In genomic region chrX:146907391-146908240, GRCh38 we compare ENCODE assay signal across 30 cellular contexts.
DNase-seq lines count a peak whose midpoint lies in the region; ATAC-seq and TF ChIP-seq lines count a peak whose summit lies in the region.
"Had no signal": no experiment of that assay in that cellular context is flagged by ENCODE, and none has a peak within 500 bp of the region (broad histone marks: within the 10 kb centered on the region; RNA-seq: fewer than 3 reads in every experiment).

No MANE protein-coding gene starts in this region.

- H3K79me2 ChIP-seq in smooth muscle cell (ENCODE audit: low read depth) = no peaks in the 10 kb centered on the region
- H3K79me2 ChIP-seq: hepatocyte had no signal

- 59% methylated on average over 8 of the region's 8 CpGs for WGBS in smooth muscle cell (ENCODE audit: low lambda C conversion rate)

- no peak overlapping the region for H3K4me3 Mint-ChIP-seq in activated T-helper 17 cell treated with anti-CD3 and anti-CD28 coated beads, Interleukin-2, amount 50 U/mL, for 72 hours
- H3K4me3 Mint-ChIP-seq: naive thymus-derived CD8-positive, alpha-beta T cell had no signal

- no peaks in the 10 kb centered on the region for H3K27me3 Mint-ChIP-seq in activated T-helper 17 cell treated with anti-CD3 and anti-CD28 coated beads, Interleukin-2, amount 50 U/mL, for 72 hours
- H3K27me3 Mint-ChIP-seq: naive thymus-derived CD8-positive, alpha-beta T cell had no signal

- H3K4me1 Mint-ChIP-seq in activated T-helper 17 cell treated with anti-CD3 and anti-CD28 coated beads, Interleukin-2, amount 50 U/mL, for 72 hours = no peaks in the 10 kb centered on the region
- H3K4me1 Mint-ChIP-seq: naive thymus-derived CD8-positive, alpha-beta T cell had no signal

- H4K20me1 ChIP-seq in smooth muscle cell (ENCODE audit: low read depth) = no peaks in the 10 kb centered on the region

- H3K27me3 ChIP-seq in adipocyte (replicated peaks; ENCODE audit: control insufficient read depth, insufficient read depth, low read length) (no peaks in the 10 kb centered on the region), smooth muscle cell (ENCODE audit: low read depth) (no peaks in the 10 kb centered on the region)
- H3K27me3 ChIP-seq: foreskin keratinocyte, hepatocyte, transverse colon had no signal

- H3K36me3 Mint-ChIP-seq in activated T-helper 17 cell treated with anti-CD3 and anti-CD28 coated beads, Interleukin-2, amount 50 U/mL, for 72 hours (ENCODE audit: low read depth) = no peaks in the 10 kb centered on the region
- H3K36me3 Mint-ChIP-seq: naive thymus-derived CD8-positive, alpha-beta T cell had no signal

- peak; percentile 56 for DNase-seq in HT1080 (ENCODE audit: low read depth)
- DNase-seq in adipocyte (ENCODE audit: low read depth) = peak; percentile 8
- DNase-seq in foreskin melanocyte = peak; percentile 62
- DNase-seq in smooth muscle cell (lab: John Stamatoyannopoulos, UW; ENCODE audit: unreplicated experiment) = no peak
- no peak for DNase-seq in NCI-H187 (lab: John Stamatoyannopoulos, UW)
- DNase-seq: activated CD4-positive, alpha-beta T cell treated with anti-CD3 and anti-CD28 coated beads for 48 hours; activated gamma-delta T cell treated with Interleukin-2 at 50 U/mL for 16 hours; activated T-cell treated with anti-CD3 and anti-CD28 coated beads, Interleukin-2, amount 50 U/mL, for 1 hour; Caco-2; effector memory CD4-positive, alpha-beta T cell; erythroblast; GF-D8; left ventricle myocardium inferior; midbrain; naive thymus-derived CD8-positive, alpha-beta T cell; NCI-H1105 treated with DMSO at 0.1 percent for 48 hours; NCI-H2029 treated with DMSO at 0.1 percent for 48 hours; NCI-H226; NCI-H774; stimulated activated CD8-positive, alpha-beta memory T cell treated with anti-CD3 and anti-CD28 coated beads, Interleukin-4, amount 100 ng/mL, for 48 hours; T-helper 9 cell; transverse colon; WERI-Rb-1 had no signal

- H3K27ac ChIP-seq in smooth muscle cell (ENCODE audit: low read depth) = peak overlapping the region; percentile 70
- H3K27ac ChIP-seq: C4-2B, foreskin keratinocyte, hepatocyte, left ventricle myocardium inferior, transverse colon, WERI-Rb-1 had no signal

- H3K27ac Mint-ChIP-seq in activated T-helper 17 cell treated with anti-CD3 and anti-CD28 coated beads, Interleukin-2, amount 50 U/mL, for 72 hours = no peak overlapping the region
- H3K27ac Mint-ChIP-seq: naive thymus-derived CD8-positive, alpha-beta T cell had no signal

- no peak for ATAC-seq in HG03045 (IDR thresholded peaks at IDR 0.05; ENCODE audit: unreplicated experiment)
- ATAC-seq in activated T-helper 17 cell treated with anti-CD3 and anti-CD28 coated beads, Interleukin-2, amount 50 U/mL, for 72 hours (replicated peaks) = no peak
- ATAC-seq: foreskin keratinocyte; naive thymus-derived CD8-positive, alpha-beta T cell had no signal

- no peaks in the 10 kb centered on the region for H3K9me3 Mint-ChIP-seq in activated T-helper 17 cell treated with anti-CD3 and anti-CD28 coated beads, Interleukin-2, amount 50 U/mL, for 72 hours

- H3F3A ChIP-seq in smooth muscle cell (ENCODE audit: low read depth) = no peaks in the 10 kb centered on the region

- TF ChIP-seq CTCF in smooth muscle cell (IDR thresholded peaks at IDR 0.05; ENCODE audit: borderline replicate concordance, insufficient read depth, poor library complexity, severe bottlenecking) = no peak

- H3K4me1 ChIP-seq in adipocyte (ENCODE audit: control insufficient read depth, insufficient read depth, low read length) = no peaks in the 10 kb centered on the region
- H3K4me1 ChIP-seq in smooth muscle cell (ENCODE audit: low read depth) = no peaks in the 10 kb centered on the region
- H3K4me1 ChIP-seq: Caco-2, foreskin keratinocyte, HAP-1, left ventricle myocardium inferior, transverse colon had no signal

- peaks cover 11% of the 10 kb centered on the region for H3K9me3 ChIP-seq in adipocyte (ENCODE audit: control insufficient read depth, low read length)
- no peaks in the 10 kb centered on the region for H3K9me3 ChIP-seq in smooth muscle cell (replicated peaks; ENCODE audit: low read depth)
- H3K9me3 ChIP-seq: Caco-2, HAP-1, left ventricle myocardium inferior, transverse colon had no signal

- no peak overlapping the region for H2AFZ ChIP-seq in smooth muscle cell (ENCODE audit: low read depth)
- H2AFZ ChIP-seq: hepatocyte had no signal

- no peak overlapping the region for H3K4me3 ChIP-seq in adipocyte (ENCODE audit: low read length)
- no peak overlapping the region for H3K4me3 ChIP-seq in smooth muscle cell
- H3K4me3 ChIP-seq: HAP-1, hepatocyte, left ventricle myocardium inferior, skin epidermis, transverse colon had no signal

- peak overlapping the region; percentile 76 for H3K4me2 ChIP-seq in smooth muscle cell
- H3K4me2 ChIP-seq: hepatocyte had no signal

- H3K36me3 ChIP-seq in adipocyte (ENCODE audit: control insufficient read depth, insufficient read depth, low read length, severe bottlenecking) (no peaks in the 10 kb centered on the region), smooth muscle cell (ENCODE audit: low read depth) (no peaks in the 10 kb centered on the region)
- H3K36me3 ChIP-seq: HAP-1, left ventricle myocardium inferior, transverse colon, WERI-Rb-1 had no signal

- H3K9ac ChIP-seq in adipocyte (ENCODE audit: low read length) = no peak overlapping the region
- no peak overlapping the region for H3K9ac ChIP-seq in smooth muscle cell (ENCODE audit: low read depth)

Comparison
In these comparisons a context has a peak if more than half of its experiments do, and no peak if none do; other contexts are left out.
1. DNase-seq: peak in HT1080 (single experiment), adipocyte (single experiment) and foreskin melanocyte (single experiment); none in smooth muscle cell (single experiment) and NCI-H187 (0 of 2).